Comparison of ENCODE assay signal across 17 cellular contexts in the genomic region with DNA sequence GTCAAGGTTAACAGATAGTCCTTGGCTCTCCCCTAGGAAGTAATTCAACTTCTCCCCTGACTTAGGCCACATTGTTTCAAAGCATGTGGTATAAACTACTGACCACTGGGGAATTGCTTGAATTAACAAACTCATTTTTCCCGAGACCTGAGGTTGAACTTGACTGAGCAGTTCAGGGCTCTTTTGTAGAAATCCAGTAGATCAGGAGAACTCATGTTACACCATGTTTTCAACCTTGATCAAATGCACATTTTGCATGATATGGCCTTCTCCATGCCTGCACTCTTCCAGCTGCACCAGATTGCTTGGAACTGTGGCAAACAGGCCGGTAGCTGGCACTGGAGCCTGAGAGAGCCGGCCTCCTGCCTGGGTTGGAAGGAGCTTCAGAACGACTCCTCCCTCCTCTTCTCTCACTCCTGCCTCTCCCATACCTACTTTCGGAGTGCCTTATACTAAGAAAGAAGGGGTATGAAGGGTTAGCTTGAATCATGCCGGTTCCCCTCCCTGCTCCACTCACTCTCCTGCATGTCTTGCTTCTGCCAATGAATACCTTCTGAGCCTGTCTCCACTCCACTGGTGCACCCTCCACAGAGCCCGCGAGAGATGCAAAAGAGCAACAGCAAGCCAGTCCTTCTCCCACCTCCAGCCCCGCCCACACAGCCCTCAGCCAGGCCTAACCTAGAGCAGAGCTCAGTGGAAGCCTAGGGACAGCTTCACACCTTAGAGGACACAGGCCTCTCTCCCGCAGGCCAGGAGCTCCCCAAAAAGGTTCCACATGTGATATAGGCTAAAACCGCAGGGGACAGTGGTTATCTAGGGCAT.
A peak's percentile ranks its signal among the peaks of the same experiment; 100 is the strongest.
DNase-seq lines count a peak whose midpoint lies in the region; ATAC-seq, FAIRE-seq and TF ChIP-seq lines count a peak whose summit lies in the region.
"Had no signal": no experiment of that assay in that cellular context is flagged by ENCODE, and none has a peak within 500 bp of the region (broad histone marks: within the 10 kb centered on the region; RNA-seq: fewer than 3 reads in every experiment).

No MANE protein-coding gene starts in this region.

- in situ Hi-C loops in K562 (cut with MboI) = no loop called here

- no peaks in the 10 kb centered on the region for H3K9me3 Mint-ChIP-seq in immature natural killer cell
- H3K9me3 Mint-ChIP-seq in glutamatergic neuron (ENCODE audit: unreplicated experiment) = no peaks in the 10 kb centered on the region
- no peaks in the 10 kb centered on the region for H3K9me3 Mint-ChIP-seq in activated CD8-positive, alpha-beta T cell treated with anti-CD3 and anti-CD28 coated beads, Interleukin-2, amount 10 ng/mL, durations not matched to agents 7 days and 5 days (ENCODE audit: insufficient read depth)
- H3K9me3 Mint-ChIP-seq: activated CD4-positive, alpha-beta T cell treated with anti-CD3 and anti-CD28 coated beads, Interleukin-2, amount 10 ng/mL, durations not matched to agents 7 days and 5 days had no signal

- POLR2A ChIA-PET in K562 (lab: Yijun Ruan, JAX) = interaction anchor here (0.6 to 1.0 kb wide), 3 partner anchors 10 to 29 kb away, joined by 3 read pairs; no protein-coding TSS in a partner anchor
- POLR2A ChIA-PET in activated CD8-positive, alpha-beta T cell treated with anti-CD3 and anti-CD28 coated beads, Interleukin-2, amount 10 ng/mL, durations not matched to agents 7 days and 5 days (lab: Charles Lee) = no interaction called here

- no TSS peak for BruUV-seq in K562 (replicated peaks; lab: Mats Ljungman, UMichigan)

- no peak overlapping the region for H3K4me2 ChIP-seq in K562 (ENCODE audit: insufficient read depth, low read length)
- H3K4me2 ChIP-seq: KMS-11 had no signal

- no peak overlapping the region for H3K4me3 Mint-ChIP-seq in immature natural killer cell
- no peak overlapping the region for H3K4me3 Mint-ChIP-seq in glutamatergic neuron (ENCODE audit: unreplicated experiment)
- H3K4me3 Mint-ChIP-seq in activated CD8-positive, alpha-beta T cell treated with anti-CD3 and anti-CD28 coated beads, Interleukin-2, amount 10 ng/mL, durations not matched to agents 7 days and 5 days = no peak overlapping the region
- H3K4me3 Mint-ChIP-seq: activated CD4-positive, alpha-beta T cell treated with anti-CD3 and anti-CD28 coated beads, Interleukin-2, amount 10 ng/mL, durations not matched to agents 7 days and 5 days had no signal

- ATAC-seq in K562 = peak; percentile 39
- no peak for ATAC-seq in left lobe of liver
- ATAC-seq in activated CD8-positive, alpha-beta T cell treated with anti-CD3 and anti-CD28 coated beads, Interleukin-2, amount 10 ng/mL, durations not matched to agents 7 days and 5 days = no peak
- ATAC-seq: heart left ventricle had no signal

- peaks cover 7% of the 10 kb centered on the region; the same call in 1 of the 2 replicates for H4K20me1 ChIP-seq in K562 (replicated peaks; ENCODE audit: control insufficient read depth, insufficient read depth, low read length)

- TF ChIP-seq EP300 in K562 (IDR thresholded peaks at IDR 0.05; ENCODE audit: low read length) = no peak

- H3K36me3 ChIP-seq in K562 (ENCODE audit: control insufficient read depth, insufficient read depth, low read length) (no peaks in the 10 kb centered on the region), thyroid gland (no peaks in the 10 kb centered on the region)
- H3K36me3 ChIP-seq: heart left ventricle had no signal

- H3K9ac ChIP-seq in K562 (ENCODE audit: insufficient read depth in 1 of 2, low read depth in 2 of 2, low read length in 2 of 2) = 0 out of 4 replicates have a peak overlapping the region, but pooled peaks of 1 of the 2 experiments have one; percentile 29
- H3K9ac ChIP-seq: KMS-11 had no signal

- H3K4me3 ChIP-seq in K562 (no peak overlapping the region), thyroid gland (replicated peaks in 1 of 3) (no peak overlapping the region)
- H3K4me3 ChIP-seq: heart left ventricle, lung had no signal

- DNase-seq in activated CD4-positive, alpha-beta T cell treated with anti-CD3 and anti-CD28 coated beads for 1 hour = peak; percentile 3
- DNase-seq in activated CD4-positive, alpha-beta T cell treated with anti-CD3 and anti-CD28 coated beads for 48 hours = no peak
- DNase-seq in K562 (ENCODE audit: extremely low read depth in 1 of 4, low spot score in 3 of 4) (no peak), left lobe of liver (ENCODE audit: low spot score) (peak; percentile 33), thyroid gland (peak; percentile 60 to 68), immature natural killer cell (no peak), glutamatergic neuron (no peak)
- DNase-seq in activated CD8-positive, alpha-beta T cell treated with anti-CD3 and anti-CD28 coated beads, Interleukin-2, amount 10 ng/mL, durations not matched to agents 7 days and 5 days = no peak
- DNase-seq: 8988T; activated CD4-positive, alpha-beta T cell treated with anti-CD3 and anti-CD28 coated beads, Interleukin-2, amount 10 ng/mL, durations not matched to agents 7 days and 5 days; activated naive CD4-positive, alpha-beta T cell treated with Interleukin-2 at 50 U/mL for 16 hours; DMS79; effector CD4-positive, alpha-beta T cell; NCI-H2081 had no signal

- H3K36me3 Mint-ChIP-seq in immature natural killer cell (no peaks in the 10 kb centered on the region), glutamatergic neuron (ENCODE audit: unreplicated experiment) (no peaks in the 10 kb centered on the region)
- no peaks in the 10 kb centered on the region for H3K36me3 Mint-ChIP-seq in activated CD8-positive, alpha-beta T cell treated with anti-CD3 and anti-CD28 coated beads, Interleukin-2, amount 10 ng/mL, durations not matched to agents 7 days and 5 days (ENCODE audit: low read depth)

- intact Hi-C loops in K562 (cut with micrococcal nuclease) (no loop called here), thyroid gland (cut with DNase I) (no loop called here)

- no peak for TF ChIP-seq CTCF in K562 (IDR thresholded peaks at IDR 0.05 in 2 of 3, conservative IDR thresholded peaks at IDR 0.05 in 1 of 3; ENCODE audit: insufficient read depth in 2 of 3, low read depth in 1 of 3, low read length in 3 of 3)
- TF ChIP-seq CTCF in thyroid gland (IDR thresholded peaks at IDR 0.05) = no peak
- no peak for TF ChIP-seq CTCF in glutamatergic neuron (IDR thresholded peaks at IDR 0.05; ENCODE audit: partially characterized antibody, unreplicated experiment)

- H3K4me1 ChIP-seq in K562 (replicated peaks in 1 of 2; ENCODE audit: control insufficient read depth in 2 of 2, insufficient read depth in 2 of 2, low read length in 2 of 2) (peaks cover 4% of the 10 kb centered on the region in 2 experiments; a peak in 3 of 5 replicates), thyroid gland (peaks cover 44 to 49% of the 10 kb centered on the region in 2 donors)

- H3K9me3 ChIP-seq in K562 (replicated peaks; ENCODE audit: control insufficient read depth, insufficient read depth, low read depth, low read length) (no peaks in the 10 kb centered on the region), thyroid gland (no peaks in the 10 kb centered on the region)
- H3K9me3 ChIP-seq: heart left ventricle had no signal

- CTCF ChIA-PET in K562 (lab: Yijun Ruan, JAX; ENCODE audit: low intra/inter-chr PET ratio) = no interaction called here
- CTCF ChIA-PET in activated CD8-positive, alpha-beta T cell treated with anti-CD3 and anti-CD28 coated beads, Interleukin-2, amount 10 ng/mL, durations not matched to agents 7 days and 5 days (lab: Charles Lee) = no interaction called here

- H3K27ac Mint-ChIP-seq in immature natural killer cell (no peak overlapping the region), glutamatergic neuron (ENCODE audit: unreplicated experiment) (no peak overlapping the region)
- no peak overlapping the region for H3K27ac Mint-ChIP-seq in activated CD8-positive, alpha-beta T cell treated with anti-CD3 and anti-CD28 coated beads, Interleukin-2, amount 10 ng/mL, durations not matched to agents 7 days and 5 days
- H3K27ac Mint-ChIP-seq: activated CD4-positive, alpha-beta T cell treated with anti-CD3 and anti-CD28 coated beads, Interleukin-2, amount 10 ng/mL, durations not matched to agents 7 days and 5 days had no signal

- no peaks in the 10 kb centered on the region for H3K9me1 ChIP-seq in K562 (ENCODE audit: control insufficient read depth, insufficient read depth, low read length)

- H3K27me3 Mint-ChIP-seq in immature natural killer cell (ENCODE audit: low read depth in 3 of 3) (peaks cover 0 to 7% (median 2%) of the 10 kb centered on the region in 3 donors), glutamatergic neuron (ENCODE audit: unreplicated experiment) (peaks cover 6% of the 10 kb centered on the region)
- peaks cover 4% of the 10 kb centered on the region for H3K27me3 Mint-ChIP-seq in activated CD8-positive, alpha-beta T cell treated with anti-CD3 and anti-CD28 coated beads, Interleukin-2, amount 10 ng/mL, durations not matched to agents 7 days and 5 days (ENCODE audit: low read depth)
- H3K27me3 Mint-ChIP-seq: activated CD4-positive, alpha-beta T cell treated with anti-CD3 and anti-CD28 coated beads, Interleukin-2, amount 10 ng/mL, durations not matched to agents 7 days and 5 days had no signal

- H3K27ac ChIP-seq in K562 (ENCODE audit: extremely low read depth, low read depth, low read length) (no peak overlapping the region), thyroid gland (peak overlapping the region in 1 of 3 donors; percentile 24)
- H3K27ac ChIP-seq: KMS-11 had no signal

- no peak overlapping the region for H2AFZ ChIP-seq in K562 (ENCODE audit: low read depth, low read length)

- 40% methylated on average over 11 of the region's 11 CpGs for WGBS in K562 (ENCODE audit: insufficient coverage, low coverage, missing lambda C conversion rate)
- WGBS in thyroid gland, 2 donors = 50 to 54% methylated on average over 11 of the region's 11 CpGs

- TF ChIP-seq POLR2A in K562 (conservative IDR thresholded peaks at IDR 0.05) = no peak
- TF ChIP-seq POLR2A in thyroid gland (IDR thresholded peaks at IDR 0.05) = no peak

- TF ChIP-seq RAD21 in K562 (CRISPR knock-in tag; conservative IDR thresholded peaks at IDR 0.05 in 1 of 2, IDR thresholded peaks at IDR 0.05 in 1 of 2) = no peak

- no peak for FAIRE-seq in K562 (lab: Jason Lieb, UNC)

- H3K27me3 ChIP-seq in K562 (ENCODE audit: control insufficient read depth in 2 of 2, insufficient read depth in 2 of 2, low read length in 2 of 2) (peaks cover 6 to 14% of the 10 kb centered on the region in 2 experiments; a peak in 4 of 5 replicates), thyroid gland (no peaks in the 10 kb centered on the region)
- H3K27me3 ChIP-seq: heart left ventricle had no signal

- H3K79me2 ChIP-seq in K562 (ENCODE audit: control insufficient read depth, insufficient read depth, low read length) = no peaks in the 10 kb centered on the region

- H3K4me1 Mint-ChIP-seq in immature natural killer cell = no peaks in the 10 kb centered on the region
- peaks cover 11% of the 10 kb centered on the region for H3K4me1 Mint-ChIP-seq in glutamatergic neuron (ENCODE audit: low read depth, unreplicated experiment)
- no peaks in the 10 kb centered on the region for H3K4me1 Mint-ChIP-seq in activated CD8-positive, alpha-beta T cell treated with anti-CD3 and anti-CD28 coated beads, Interleukin-2, amount 10 ng/mL, durations not matched to agents 7 days and 5 days (ENCODE audit: low read depth)
- H3K4me1 Mint-ChIP-seq: activated CD4-positive, alpha-beta T cell treated with anti-CD3 and anti-CD28 coated beads, Interleukin-2, amount 10 ng/mL, durations not matched to agents 7 days and 5 days had no signal

Comparison
In these comparisons a context has a peak if more than half of its experiments do, and no peak if none do; other contexts are left out.
1. DNase-seq: peak in activated CD4-positive, alpha-beta T cell treated with anti-CD3 and anti-CD28 coated beads for 1 hour (single experiment), left lobe of liver (single experiment) and thyroid gland (2 of 2); none in activated CD4-positive, alpha-beta T cell treated with anti-CD3 and anti-CD28 coated beads for 48 hours (single experiment), K562 (0 of 4), immature natural killer cell (0 of 3), glutamatergic neuron (single experiment) and activated CD8-positive, alpha-beta T cell treated with anti-CD3 and anti-CD28 coated beads, Interleukin-2, amount 10 ng/mL, durations not matched to agents 7 days and 5 days (single experiment).